ENCODE assay signal across 1 cellular context in the genomic region with DNA sequence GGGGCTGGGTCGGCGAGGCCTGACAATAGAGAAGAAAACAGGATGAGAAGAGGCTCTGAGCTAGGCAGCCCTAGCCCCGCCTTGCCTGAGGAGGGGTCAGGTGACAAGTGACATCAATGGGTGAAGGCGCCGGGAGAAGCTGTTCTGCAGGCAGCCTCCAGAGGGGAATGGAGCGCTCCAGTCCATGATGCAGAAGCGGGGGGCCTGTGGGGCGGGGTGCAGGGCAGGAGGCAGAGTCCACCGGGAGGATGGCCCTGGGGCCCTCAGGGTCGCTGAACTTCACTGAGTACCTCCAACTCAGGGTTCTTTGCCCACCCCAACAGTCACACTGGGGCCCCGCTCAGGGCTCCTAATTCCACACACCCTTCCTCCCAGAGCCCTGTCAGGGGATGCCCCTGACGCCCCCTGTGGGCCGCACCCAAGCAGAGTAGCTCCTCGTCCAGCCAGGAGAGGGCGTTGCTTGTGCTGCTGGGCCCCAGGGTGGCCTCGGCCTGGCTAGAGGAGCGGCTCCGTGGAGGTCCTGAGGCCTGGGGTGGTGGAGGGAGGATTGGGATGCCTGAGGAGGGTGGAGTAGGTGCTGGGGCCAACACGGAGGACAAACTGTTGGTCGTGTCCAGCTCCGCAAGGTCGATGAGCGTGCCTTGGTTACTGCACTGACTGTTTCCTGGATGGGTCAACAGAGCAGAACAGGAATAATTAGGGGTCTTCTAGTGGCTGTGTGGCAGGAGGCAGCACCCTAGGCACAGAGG.
TF ChIP-seq lines count a peak whose summit lies in the region.

No MANE protein-coding gene starts in this region.

TF ChIP-seq in HepG2, 621 proteins besides CTCF, POLR2A, EP300 and RAD21 (continued from another document):
- TF ChIP-seq, protein P1, sequence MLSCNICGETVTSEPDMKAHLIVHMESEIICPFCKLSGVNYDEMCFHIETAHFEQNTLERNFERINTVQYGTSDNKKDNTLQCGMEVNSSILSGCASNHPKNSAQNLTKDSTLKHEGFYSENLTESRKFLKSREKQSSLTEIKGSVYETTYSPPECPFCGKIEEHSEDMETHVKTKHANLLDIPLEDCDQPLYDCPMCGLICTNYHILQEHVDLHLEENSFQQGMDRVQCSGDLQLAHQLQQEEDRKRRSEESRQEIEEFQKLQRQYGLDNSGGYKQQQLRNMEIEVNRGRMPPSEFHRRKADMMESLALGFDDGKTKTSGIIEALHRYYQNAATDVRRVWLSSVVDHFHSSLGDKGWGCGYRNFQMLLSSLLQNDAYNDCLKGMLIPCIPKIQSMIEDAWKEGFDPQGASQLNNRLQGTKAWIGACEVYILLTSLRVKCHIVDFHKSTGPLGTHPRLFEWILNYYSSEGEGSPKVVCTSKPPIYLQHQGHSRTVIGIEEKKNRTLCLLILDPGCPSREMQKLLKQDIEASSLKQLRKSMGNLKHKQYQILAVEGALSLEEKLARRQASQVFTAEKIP (CRISPR knock-in tag; IDR thresholded peaks at IDR 0.05; ENCODE audit: borderline replicate concordance), result no peak
- TF ChIP-seq XRCC5 (optimal IDR thresholded peaks at IDR 0.05; ENCODE audit: low read length), result peak; percentile 93
- TF ChIP-seq, protein P2, sequence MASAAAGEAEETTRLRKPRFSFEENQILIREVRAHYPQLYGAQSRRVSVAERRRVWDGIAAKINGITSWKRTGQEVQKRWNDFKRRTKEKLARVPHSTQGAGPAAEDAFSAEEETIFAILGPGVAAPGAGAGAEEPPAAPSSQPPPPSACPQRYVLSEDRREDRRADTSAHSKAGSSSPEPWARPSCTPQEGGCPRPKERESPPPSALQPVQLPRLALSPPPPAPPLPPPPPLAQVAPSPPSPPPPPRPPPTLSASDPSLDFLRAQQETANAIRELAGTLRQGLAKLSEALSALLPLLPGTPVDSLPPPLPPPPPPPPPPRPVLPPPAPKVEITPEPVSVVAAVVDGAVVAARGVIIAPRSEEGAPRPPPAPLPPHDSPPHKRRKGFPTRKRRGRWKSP (CRISPR knock-in tag; IDR thresholded peaks at IDR 0.05), result no peak
- no peak for TF ChIP-seq MIER2 (CRISPR knock-in tag; IDR thresholded peaks at IDR 0.05)
- TF ChIP-seq, protein P3, sequence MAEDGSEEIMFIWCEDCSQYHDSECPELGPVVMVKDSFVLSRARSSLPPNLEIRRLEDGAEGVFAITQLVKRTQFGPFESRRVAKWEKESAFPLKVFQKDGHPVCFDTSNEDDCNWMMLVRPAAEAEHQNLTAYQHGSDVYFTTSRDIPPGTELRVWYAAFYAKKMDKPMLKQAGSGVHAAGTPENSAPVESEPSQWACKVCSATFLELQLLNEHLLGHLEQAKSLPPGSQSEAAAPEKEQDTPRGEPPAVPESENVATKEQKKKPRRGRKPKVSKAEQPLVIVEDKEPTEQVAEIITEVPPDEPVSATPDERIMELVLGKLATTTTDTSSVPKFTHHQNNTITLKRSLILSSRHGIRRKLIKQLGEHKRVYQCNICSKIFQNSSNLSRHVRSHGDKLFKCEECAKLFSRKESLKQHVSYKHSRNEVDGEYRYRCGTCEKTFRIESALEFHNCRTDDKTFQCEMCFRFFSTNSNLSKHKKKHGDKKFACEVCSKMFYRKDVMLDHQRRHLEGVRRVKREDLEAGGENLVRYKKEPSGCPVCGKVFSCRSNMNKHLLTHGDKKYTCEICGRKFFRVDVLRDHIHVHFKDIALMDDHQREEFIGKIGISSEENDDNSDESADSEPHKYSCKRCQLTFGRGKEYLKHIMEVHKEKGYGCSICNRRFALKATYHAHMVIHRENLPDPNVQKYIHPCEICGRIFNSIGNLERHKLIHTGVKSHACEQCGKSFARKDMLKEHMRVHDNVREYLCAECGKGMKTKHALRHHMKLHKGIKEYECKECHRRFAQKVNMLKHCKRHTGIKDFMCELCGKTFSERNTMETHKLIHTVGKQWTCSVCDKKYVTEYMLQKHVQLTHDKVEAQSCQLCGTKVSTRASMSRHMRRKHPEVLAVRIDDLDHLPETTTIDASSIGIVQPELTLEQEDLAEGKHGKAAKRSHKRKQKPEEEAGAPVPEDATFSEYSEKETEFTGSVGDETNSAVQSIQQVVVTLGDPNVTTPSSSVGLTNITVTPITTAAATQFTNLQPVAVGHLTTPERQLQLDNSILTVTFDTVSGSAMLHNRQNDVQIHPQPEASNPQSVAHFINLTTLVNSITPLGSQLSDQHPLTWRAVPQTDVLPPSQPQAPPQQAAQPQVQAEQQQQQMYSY (CRISPR knock-in tag; IDR thresholded peaks at IDR 0.05), result no peak
- TF ChIP-seq SSRP1 (CRISPR knock-in tag; IDR thresholded peaks at IDR 0.05), result 0 out of 2 replicates have a peak, but pooled peaks have one; percentile 28
